In genomic region chr1:8962812-8963669, GRCh38 we compare ENCODE assay signal across 8 cellular contexts. TPM values are rescaled to one million over a fixed set of nuclear protein-coding genes. Genes with fewer than 3 reads are reported as not detected.
DNase-seq lines count a peak whose midpoint lies in the region; ATAC-seq and TF ChIP-seq lines count a peak whose summit lies in the region.
"Had no signal": no experiment of that assay in that cellular context is flagged by ENCODE, and none has a peak within 500 bp of the region (broad histone marks: within the 10 kb centered on the region; RNA-seq: fewer than 3 reads in every experiment).

No MANE protein-coding gene starts in this region.

- H3K4me3 Mint-ChIP-seq in neural crest cell = no peak overlapping the region
- H3K4me3 Mint-ChIP-seq: stimulated activated naive B cell treated with anti-CD40 and anti-IgM and Interleukin-4, amounts not matched to agents 10 μg/mL and 1 μg/mL and 100 μg/mL, for 72 hours had no signal

- no peak overlapping the region for H3K27ac Mint-ChIP-seq in neural crest cell (ENCODE audit: unreplicated experiment)

- H3K4me1 Mint-ChIP-seq in neural crest cell = peaks cover 7% of the 10 kb centered on the region

- peaks cover 22% of the 10 kb centered on the region for H3K27me3 Mint-ChIP-seq in neural crest cell (ENCODE audit: low read depth)

- peak; percentile 88 for DNase-seq in ELF-1 (ENCODE audit: low read depth, low spot score)
- peak; percentile 65 for DNase-seq in HuH-7.5 (ENCODE audit: low spot score)
- peak; percentile 89 for DNase-seq in SW480 (ENCODE audit: low spot score)
- peak; percentile 82 for DNase-seq in dermis blood vessel endothelial cell
- no peak for DNase-seq in neural crest cell (ENCODE audit: low read depth, low spot score)
- DNase-seq: stimulated activated naive B cell treated with anti-CD40 and anti-IgM and Interleukin-4, amounts not matched to agents 10 μg/mL and 1 μg/mL and 100 μg/mL, for 72 hours had no signal

- ATAC-seq in HG03039 (IDR thresholded peaks at IDR 0.05; ENCODE audit: unreplicated experiment) (no peak), GM21529 (IDR thresholded peaks at IDR 0.05; ENCODE audit: unreplicated experiment) (no peak)

- peaks cover 5% of the 10 kb centered on the region for H3K9me3 Mint-ChIP-seq in neural crest cell

- H3K36me3 Mint-ChIP-seq in neural crest cell (ENCODE audit: low read depth) = peaks cover 5% of the 10 kb centered on the region

- TF ChIP-seq CTCF in neural crest cell (conservative IDR thresholded peaks at IDR 0.05) = peak; percentile 51

RNA-seq across cellular contexts. Expression of gene CA6, which starts 17.4 kb away (rescaled TPM):
- not detected in 2 replicates for total RNA-seq in dermis blood vessel endothelial cell
- total RNA-seq in neural crest cell = not detected in 2 replicates
